In the genomic region with DNA sequence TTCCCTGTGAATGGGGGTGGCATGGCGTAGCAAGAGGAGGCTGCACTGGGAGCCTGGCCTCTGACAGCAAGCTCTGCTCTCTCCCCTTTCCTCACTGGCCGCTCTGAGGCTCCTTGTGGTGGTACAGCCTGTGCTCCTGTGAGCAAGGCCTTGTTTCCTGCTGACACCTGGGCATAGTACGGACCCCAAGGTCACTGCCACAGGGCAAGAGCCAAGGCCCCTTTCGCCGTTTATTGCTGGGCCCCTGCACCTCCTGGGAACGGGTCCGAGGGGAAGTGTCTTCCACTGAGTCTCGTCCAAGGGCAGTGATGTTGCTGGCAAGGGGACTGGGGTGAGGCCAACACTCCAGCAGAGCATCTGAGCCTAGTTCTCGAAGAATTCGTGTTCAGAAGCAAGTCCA, we compare ENCODE assay signal across 22 cellular contexts.
"Had no signal": no experiment of that assay in that cellular context is flagged by ENCODE, and none has a peak within 500 bp of the region (broad histone marks: within the 10 kb centered on the region; RNA-seq: fewer than 3 reads in every experiment).

No MANE protein-coding gene starts in this region.

- H3K9me3 ChIP-seq: breast epithelium, esophagus squamous epithelium, gastroesophageal sphincter, heart right ventricle, left lung, pancreas, suprapubic skin, transverse colon had no signal

- H3K4me1 ChIP-seq: breast epithelium, esophagus squamous epithelium, gastroesophageal sphincter, left lung, pancreas, suprapubic skin, transverse colon had no signal

- DNase-seq: activated CD4-positive, alpha-beta T cell treated with anti-CD3 and anti-CD28 coated beads, Interleukin-2, amount 10 ng/mL, durations not matched to agents 7 days and 5 days; activated CD4-positive, CD25-positive, alpha-beta regulatory T cell treated with anti-CD3 and anti-CD28 coated beads, Interleukin-2, amount 50 U/mL, for 72 hours; activated CD8-positive, alpha-beta T cell treated with anti-CD3 and anti-CD28 coated beads for 36 hours; activated gamma-delta T cell treated with Interleukin-2 at 50 U/mL for 16 hours; cerebellar nuclear complex; cortex of kidney; esophagus squamous epithelium; heart right ventricle; immature natural killer cell; midbrain; natural killer cell; stimulated activated CD4-positive, alpha-beta T cell treated with anti-CD3 and anti-CD28 coated beads, Interleukin-1b, Interleukin-23, amount 100 ng/mL, for 48 hours; stimulated activated naive CD8-positive, alpha-beta T cell treated with anti-CD3 and anti-CD28 coated beads, Interleukin-15, amount 100 ng/mL, for 72 hours; transverse colon had no signal

- H3K4me3 ChIP-seq: breast epithelium, esophagus squamous epithelium, gastroesophageal sphincter, heart right ventricle, left lung, pancreas, skin epidermis, suprapubic skin, transverse colon had no signal

- FAIRE-seq: pancreas, urothelium cell line had no signal

- H3K36me3 ChIP-seq: breast epithelium, esophagus squamous epithelium, heart right ventricle, left lung, pancreas, suprapubic skin, transverse colon had no signal

- H3K27me3 ChIP-seq: breast epithelium, pancreas had no signal

- H3K27ac ChIP-seq: breast epithelium, esophagus squamous epithelium, gastroesophageal sphincter, heart right ventricle, left lung, pancreas, skin epidermis, suprapubic skin, transverse colon, VCaP had no signal

- ATAC-seq: activated CD8-positive, alpha-beta T cell treated with anti-CD3 and anti-CD28 coated beads for 36 hours; gastroesophageal sphincter; heart right ventricle; left lung; natural killer cell; pancreas; stimulated activated naive CD8-positive, alpha-beta T cell treated with anti-CD3 and anti-CD28 coated beads, Interleukin-15, amount 100 ng/mL, for 72 hours had no signal
